ENCODE assay signal across 8 cellular contexts in genomic region chr11:13384837-13385417, GRCh38.
DNase-seq lines count a peak whose midpoint lies in the region; ATAC-seq and TF ChIP-seq lines count a peak whose summit lies in the region.

No MANE protein-coding gene starts in this region.

- no peak overlapping the region for H3K4me3 Mint-ChIP-seq in CD8-positive, alpha-beta memory T cell
- H3K4me3 Mint-ChIP-seq in activated CD4-positive, alpha-beta T cell treated with anti-CD3 and anti-CD28 coated beads, Interleukin-2, amount 10 ng/mL, durations not matched to agents 24 days and 14 days, result no peak overlapping the region

- no peak overlapping the region for H3K27ac ChIP-seq in CD8-positive, alpha-beta memory T cell (ENCODE audit: low read depth, low read length)

- H3K4me3 ChIP-seq in CD8-positive, alpha-beta memory T cell (ENCODE audit: low read length), result no peak overlapping the region
- no peak overlapping the region for H3K4me3 ChIP-seq in foreskin fibroblast (ENCODE audit: low read depth in 1 of 2, low read length in 2 of 2)

- peak; percentile 63 for TF ChIP-seq CTCF in foreskin fibroblast (IDR thresholded peaks at IDR 0.05; ENCODE audit: low read depth, low read length)

- no peaks in the 10 kb centered on the region for H3K27me3 ChIP-seq in CD8-positive, alpha-beta memory T cell (ENCODE audit: insufficient read depth, low read length, poor library complexity, severe bottlenecking)

- peak in 1 of 5 donors; percentile 8 for DNase-seq in CD8-positive, alpha-beta memory T cell
- DNase-seq in NCI-H1694 (lab: John Stamatoyannopoulos, UW) (peak; percentile 28), foreskin fibroblast (peak; percentile 38 to 73), putamen (ENCODE audit: low spot score) (peak; percentile 47), NCI-H128 (lab: John Stamatoyannopoulos, UW; ENCODE audit: unreplicated experiment) (no peak)
- DNase-seq in activated CD4-positive, alpha-beta T cell treated with anti-CD3 and anti-CD28 coated beads, Interleukin-2, amount 10 ng/mL, durations not matched to agents 24 days and 14 days, result peak; percentile 76

- no peaks in the 10 kb centered on the region for H3K9me3 Mint-ChIP-seq in CD8-positive, alpha-beta memory T cell
- no peaks in the 10 kb centered on the region for H3K9me3 Mint-ChIP-seq in activated CD4-positive, alpha-beta T cell treated with anti-CD3 and anti-CD28 coated beads, Interleukin-2, amount 10 ng/mL, durations not matched to agents 24 days and 14 days

- intact Hi-C loops in activated CD4-positive, alpha-beta T cell treated with anti-CD3 and anti-CD28 coated beads, Interleukin-2, amount 10 ng/mL, durations not matched to agents 24 days and 14 days (cut with micrococcal nuclease), result no loop called here

- POLR2A ChIA-PET in CD8-positive, alpha-beta memory T cell (lab: Charles Lee), result no interaction called here

- H3K27ac Mint-ChIP-seq in CD8-positive, alpha-beta memory T cell, result peak overlapping the region in 7 of 8 donors; percentile 34 to 76 (median 61)
- H3K27ac Mint-ChIP-seq in activated CD4-positive, alpha-beta T cell treated with anti-CD3 and anti-CD28 coated beads, Interleukin-2, amount 10 ng/mL, durations not matched to agents 24 days and 14 days, result no peak overlapping the region

- peaks cover under 1 to 93% (median 22%) of the 10 kb centered on the region in 3 donors for H3K36me3 Mint-ChIP-seq in CD8-positive, alpha-beta memory T cell
- peaks cover 50% of the 10 kb centered on the region for H3K36me3 Mint-ChIP-seq in activated CD4-positive, alpha-beta T cell treated with anti-CD3 and anti-CD28 coated beads, Interleukin-2, amount 10 ng/mL, durations not matched to agents 24 days and 14 days (ENCODE audit: low read depth)

- ATAC-seq in GM18909 (IDR thresholded peaks at IDR 0.05; ENCODE audit: poor library complexity, unreplicated experiment) (peak; percentile 59), HG03571 (IDR thresholded peaks at IDR 0.05; ENCODE audit: unreplicated experiment) (no peak)

- peaks cover 2 to 7% (median 5%) of the 10 kb centered on the region in 3 donors for H3K4me1 Mint-ChIP-seq in CD8-positive, alpha-beta memory T cell
- H3K4me1 Mint-ChIP-seq in activated CD4-positive, alpha-beta T cell treated with anti-CD3 and anti-CD28 coated beads, Interleukin-2, amount 10 ng/mL, durations not matched to agents 24 days and 14 days, result no peaks in the 10 kb centered on the region

- no peaks in the 10 kb centered on the region for H3K27me3 Mint-ChIP-seq in CD8-positive, alpha-beta memory T cell
- no peaks in the 10 kb centered on the region for H3K27me3 Mint-ChIP-seq in activated CD4-positive, alpha-beta T cell treated with anti-CD3 and anti-CD28 coated beads, Interleukin-2, amount 10 ng/mL, durations not matched to agents 24 days and 14 days

- H3K9me3 ChIP-seq in CD8-positive, alpha-beta memory T cell (ENCODE audit: low read length), result no peaks in the 10 kb centered on the region

- CTCF ChIA-PET in CD8-positive, alpha-beta memory T cell (lab: Charles Lee), result interaction anchor here (0.8 to 1.3 kb wide), 2 partner anchors 40 to 134 kb away, joined by 3 to 4 read pairs; no protein-coding TSS in a partner anchor

- no peaks in the 10 kb centered on the region for H3K4me1 ChIP-seq in CD8-positive, alpha-beta memory T cell (ENCODE audit: insufficient read depth, low read length)

- peaks cover 25% of the 10 kb centered on the region for H3K36me3 ChIP-seq in CD8-positive, alpha-beta memory T cell (ENCODE audit: insufficient read depth, low read length)
